Comparison of ENCODE assay signal across 9 cellular contexts in the genomic region with DNA sequence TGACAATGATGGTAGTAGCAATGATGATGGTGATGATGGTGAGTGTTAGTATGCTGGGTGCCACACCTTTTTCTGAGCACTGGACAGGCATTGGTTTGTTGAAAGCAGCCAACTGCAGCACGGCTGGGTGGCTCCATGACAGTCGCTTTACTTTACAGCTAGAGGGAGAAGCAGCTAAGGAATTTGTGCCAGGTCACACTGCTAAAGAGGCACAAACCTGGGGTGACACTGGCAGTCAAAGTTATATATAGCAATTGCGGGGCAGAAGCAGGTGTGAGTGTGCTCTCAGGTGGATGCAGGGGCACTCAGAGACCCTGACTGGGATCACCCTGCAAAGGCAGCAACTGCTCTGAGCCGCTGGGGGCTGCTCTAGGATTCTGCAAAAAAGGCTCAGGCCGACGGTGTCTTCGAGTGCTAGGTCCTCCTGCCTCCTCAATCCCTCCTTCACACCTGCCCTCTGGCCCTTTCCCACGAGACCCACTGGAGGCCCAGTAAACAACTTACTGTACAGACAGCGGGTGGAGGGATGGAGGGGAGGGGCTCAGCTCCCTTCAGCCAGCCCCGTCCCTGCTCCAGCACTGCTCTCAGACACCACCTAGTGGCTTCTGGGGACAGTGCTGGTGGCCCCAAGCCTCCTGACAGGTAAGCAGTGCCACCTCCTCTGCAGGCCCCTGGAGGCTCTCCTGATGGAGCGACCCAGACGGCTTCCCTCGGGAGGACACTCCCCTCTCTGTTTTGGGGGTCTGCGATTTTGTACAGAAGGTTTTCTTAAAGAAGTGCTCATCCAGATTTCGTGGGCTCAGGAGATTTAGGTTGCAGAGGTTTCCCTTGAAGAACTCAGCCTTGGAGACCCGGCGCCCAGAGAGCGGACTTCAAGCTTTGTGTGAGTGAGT. TPM values are rescaled to one million over a fixed set of nuclear protein-coding genes. Genes with fewer than 3 reads are reported as not detected.
A peak's percentile ranks its signal among the peaks of the same experiment; 100 is the strongest.
DNase-seq lines count a peak whose midpoint lies in the region; ATAC-seq and TF ChIP-seq lines count a peak whose summit lies in the region.
"Had no signal": no experiment of that assay in that cellular context is flagged by ENCODE, and none has a peak within 500 bp of the region (broad histone marks: within the 10 kb centered on the region; RNA-seq: fewer than 3 reads in every experiment).

No MANE protein-coding gene starts in this region.

- H3K27ac Mint-ChIP-seq in activated CD4-positive, alpha-beta T cell treated with anti-CD3 and anti-CD28 coated beads, Interleukin-2, amount 10 ng/mL, durations not matched to agents 24 days and 14 days: no peak overlapping the region

- ATAC-seq in GM18498 (IDR thresholded peaks at IDR 0.05; ENCODE audit: unreplicated experiment) (peak; percentile 68), HG03354 (IDR thresholded peaks at IDR 0.05; ENCODE audit: poor library complexity, severe bottlenecking, unreplicated experiment) (peak; percentile 49), lung (ENCODE audit: insufficient read depth, low FRiP score) (peak; percentile 55)

- no peak overlapping the region for H3K4me3 ChIP-seq in lung

- DNase-seq in NCI-H69 (lab: John Stamatoyannopoulos, UW) (peak; percentile 73), lung (ENCODE audit: low spot score) (peak; percentile 80)
- peak; percentile 95 for DNase-seq in activated CD4-positive, alpha-beta T cell treated with anti-CD3 and anti-CD28 coated beads, Interleukin-2, amount 10 ng/mL, durations not matched to agents 24 days and 14 days
- peak; percentile 56 to 72 for DNase-seq in stimulated activated CD8-positive, alpha-beta memory T cell treated with anti-CD3 and anti-CD28 coated beads, Interleukin-15, amount 100 ng/mL, for 48 hours (ENCODE audit: low read depth in 2 of 2)

- 43 to 48% methylated on average over 18 of the region's 18 CpGs for WGBS in lung, 2 donors

- H3K27ac ChIP-seq in 22Rv1: no peak overlapping the region
- peak overlapping the region; percentile 30 for H3K27ac ChIP-seq in cingulate gyrus (ENCODE audit: low read depth, low read length)
- H3K27ac ChIP-seq in lung (ENCODE audit: low read depth in 1 of 2, low read length in 1 of 2): peak overlapping the region in 1 of 2 donors; percentile 4

- H3K9me3 Mint-ChIP-seq in activated CD4-positive, alpha-beta T cell treated with anti-CD3 and anti-CD28 coated beads, Interleukin-2, amount 10 ng/mL, durations not matched to agents 24 days and 14 days: peaks cover 6% of the 10 kb centered on the region

- no peaks in the 10 kb centered on the region for H3K27me3 Mint-ChIP-seq in activated CD4-positive, alpha-beta T cell treated with anti-CD3 and anti-CD28 coated beads, Interleukin-2, amount 10 ng/mL, durations not matched to agents 24 days and 14 days

- H3K4me3 Mint-ChIP-seq in activated CD4-positive, alpha-beta T cell treated with anti-CD3 and anti-CD28 coated beads, Interleukin-2, amount 10 ng/mL, durations not matched to agents 24 days and 14 days: no peak overlapping the region

- H3K36me3 Mint-ChIP-seq in activated CD4-positive, alpha-beta T cell treated with anti-CD3 and anti-CD28 coated beads, Interleukin-2, amount 10 ng/mL, durations not matched to agents 24 days and 14 days (ENCODE audit: low read depth): peaks cover 21% of the 10 kb centered on the region

- no peaks in the 10 kb centered on the region for H3K9me3 ChIP-seq in lung (ENCODE audit: control insufficient read depth in 2 of 2, insufficient read depth in 1 of 2, low read length in 1 of 2)

- TF ChIP-seq CTCF in 22Rv1 (IDR thresholded peaks at IDR 0.05) (peak; percentile 95), lung (IDR thresholded peaks at IDR 0.05; ENCODE audit: control extremely low read depth, extremely low read depth) (peak; percentile 88)

- no peaks in the 10 kb centered on the region for H3K27me3 ChIP-seq in lung (ENCODE audit: control insufficient read depth, insufficient read depth)

- H3K4me1 Mint-ChIP-seq in activated CD4-positive, alpha-beta T cell treated with anti-CD3 and anti-CD28 coated beads, Interleukin-2, amount 10 ng/mL, durations not matched to agents 24 days and 14 days: peaks cover 17% of the 10 kb centered on the region

- peaks cover 2 to 23% of the 10 kb centered on the region in 2 donors for H3K4me1 ChIP-seq in lung (ENCODE audit: control insufficient read depth in 2 of 2, insufficient read depth in 2 of 2, low read length in 2 of 2)

- H3K36me3 ChIP-seq in lung (ENCODE audit: control insufficient read depth in 2 of 2, insufficient read depth in 2 of 2, low read length in 2 of 2): no peaks in the 10 kb centered on the region

- intact Hi-C loops in activated CD4-positive, alpha-beta T cell treated with anti-CD3 and anti-CD28 coated beads, Interleukin-2, amount 10 ng/mL, durations not matched to agents 24 days and 14 days (cut with micrococcal nuclease): loop anchor here (1.0 to 5.0 kb wide), 2 partner anchors 80 to 380 kb away; partner anchors contain the start of gene ADRM1

RNA-seq across cellular contexts. Expression of gene RPS21, which starts 4.4 kb away (rescaled TPM):
- 2,091 and 2,109 TPM in 2 replicates for total RNA-seq in activated CD4-positive, alpha-beta T cell treated with anti-CD3 and anti-CD28 coated beads, Interleukin-2, amount 10 ng/mL, durations not matched to agents 24 days and 14 days
- 1,000 to 10,000 TPM in 1 of 2 donors, 100 to 1,000 TPM in 1; 222 to 1,251 TPM for total RNA-seq in lung
- 1,000 to 10,000 TPM; 4,051 to 4,827 TPM for polyA plus RNA-seq in lung

RNA-seq across cellular contexts. Expression of gene LAMA5, which starts 15.4 kb away (rescaled TPM):
- total RNA-seq in activated CD4-positive, alpha-beta T cell treated with anti-CD3 and anti-CD28 coated beads, Interleukin-2, amount 10 ng/mL, durations not matched to agents 24 days and 14 days: 2.0 and 2.1 TPM in 2 replicates
- 100 to 1,000 TPM; 209 to 315 TPM for total RNA-seq in lung
- polyA plus RNA-seq in lung: 100 to 1,000 TPM; 116 to 279 TPM

RNA-seq across cellular contexts. Expression of gene CABLES2, which starts 24.5 kb away (rescaled TPM):
- 13.1 and 13.5 TPM in 2 replicates for total RNA-seq in activated CD4-positive, alpha-beta T cell treated with anti-CD3 and anti-CD28 coated beads, Interleukin-2, amount 10 ng/mL, durations not matched to agents 24 days and 14 days
- 1 to 10 TPM; 3.5 to 4.4 TPM for total RNA-seq in lung
- 1 to 10 TPM; 1.9 to 3.7 TPM for polyA plus RNA-seq in lung

RNA-seq across cellular contexts. Expression of gene RBBP8NL, which starts 44.8 kb away (rescaled TPM):
- total RNA-seq in activated CD4-positive, alpha-beta T cell treated with anti-CD3 and anti-CD28 coated beads, Interleukin-2, amount 10 ng/mL, durations not matched to agents 24 days and 14 days: not detected in 2 replicates
- total RNA-seq in lung: 1 to 10 TPM; 1.0 to 1.3 TPM
- polyA plus RNA-seq in lung: 1 to 10 TPM in 1 of 2 donors, under 1 TPM in 1; 0.21 to 1.2 TPM
- total RNA-seq: subcutaneous adipose tissue had no signal

Comparison
In these comparisons a context has a peak if more than half of its experiments do, and no peak if none do; other contexts are left out.
1. RNA of gene LAMA5, which starts 15.4 kb away (total RNA-seq): 209 to 315 TPM in lung; 2.0 to 2.1 TPM in activated CD4-positive, alpha-beta T cell treated with anti-CD3 and anti-CD28 coated beads, Interleukin-2, amount 10 ng/mL, durations not matched to agents 24 days and 14 days; every median in the first group is over 10 times any median in the second.
2. Peak in every context shown above with its lines, with median percentiles within 50 percentile points of each other: ATAC-seq and DNase-seq.